1 cellular context compared by ENCODE assay signal in genomic region chr5:96074460-96075254, GRCh38.
TF ChIP-seq lines count a peak whose summit lies in the region.

No MANE protein-coding gene starts in this region.

TF ChIP-seq in K562, 482 proteins besides CTCF, POLR2A, EP300 and RAD21:
- 0 out of 2 replicates have a peak, but pooled peaks have one; percentile 9 for TF ChIP-seq MAFG (tag; conservative IDR thresholded peaks at IDR 0.05)
- no peak for TF ChIP-seq ZNF134 (CRISPR knock-in tag; conservative IDR thresholded peaks at IDR 0.05)
- TF ChIP-seq ZNF316 (IDR thresholded peaks at IDR 0.05) = 0 out of 2 replicates have a peak, but pooled peaks have one; percentile 10
